In the genomic region with DNA sequence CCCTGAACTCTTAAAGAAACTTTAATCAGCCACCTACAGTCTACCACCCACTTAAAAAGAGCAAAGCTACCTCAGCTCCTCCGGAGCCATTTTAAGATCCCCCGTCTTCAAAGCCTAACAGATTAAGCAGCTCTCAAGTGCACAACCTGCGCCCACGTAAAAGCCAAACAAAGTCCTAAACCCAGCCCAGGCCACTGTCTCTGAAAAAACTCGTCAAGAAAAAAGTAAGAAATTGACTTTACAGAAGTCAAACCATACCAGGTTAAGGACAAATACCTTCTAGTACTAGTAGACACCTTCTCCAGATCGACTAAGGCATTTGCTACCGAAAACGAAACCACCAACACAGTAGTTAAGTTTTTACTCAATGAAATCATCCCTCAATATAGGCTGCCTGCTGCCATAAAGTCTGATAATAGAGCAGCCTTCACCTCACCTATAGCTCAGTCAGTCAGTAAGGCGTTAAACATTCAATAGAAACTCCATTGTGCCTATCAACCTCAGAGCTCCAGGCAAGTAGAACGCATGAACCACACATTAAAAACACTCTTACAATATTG, we compare ENCODE assay signal across 8 cellular contexts.
DNase-seq lines count a peak whose midpoint lies in the region; FAIRE-seq and TF ChIP-seq lines count a peak whose summit lies in the region.
"Not testable (repeated sequence)": the region's sequence is repeated elsewhere in the genome, so short reads cannot be mapped to it uniquely, and the experiment has no call there.

No MANE protein-coding gene starts in this region.

- TF ChIP-seq CTCF in kidney epithelial cell (IDR thresholded peaks at IDR 0.05; ENCODE audit: insufficient read depth, low read length, poor library complexity, severe bottlenecking); neural crest cell (conservative IDR thresholded peaks at IDR 0.05); vagina (IDR thresholded peaks at IDR 0.05): not testable (repeated sequence)

- H3K27ac Mint-ChIP-seq in activated CD4-positive, alpha-beta T cell treated with anti-CD3 and anti-CD28 coated beads, Interleukin-2, amount 10 ng/mL, durations not matched to agents 24 days and 14 days = peak overlapping the region; percentile 100
- H3K27ac Mint-ChIP-seq in activated T-helper 2 cell treated with anti-CD3 and anti-CD28 coated beads, Interferon-gamma antibody, Interleukin-2, Interleukin-4, amounts not matched to agents 10 μg/mL and 5 μg/mL and 100 μg/mL, durations not matched to agents 14 hours and 24 hours and 36 hours = peak overlapping the region; percentile 97
- peak overlapping the region; percentile 81 for H3K27ac Mint-ChIP-seq in neural crest cell (ENCODE audit: unreplicated experiment)

- intact Hi-C loops in activated CD4-positive, alpha-beta T cell treated with anti-CD3 and anti-CD28 coated beads, Interleukin-2, amount 10 ng/mL, durations not matched to agents 24 days and 14 days (cut with micrococcal nuclease) = loop anchor here (5.0 to 10.0 kb wide), 2 partner anchors 490 to 853 kb away; a partner anchor contains a TSS
- intact Hi-C loops in activated T-helper 2 cell treated with anti-CD3 and anti-CD28 coated beads, Interferon-gamma antibody, Interleukin-2, Interleukin-4, amounts not matched to agents 10 μg/mL and 5 μg/mL and 100 μg/mL, durations not matched to agents 14 hours and 24 hours and 36 hours (cut with micrococcal nuclease) = loop anchor here (5.0 to 10.0 kb wide), 2 partner anchors 578 to 1130 kb away; no protein-coding TSS in a partner anchor
- intact Hi-C loops in vagina (cut with DNase I) = not testable (repeated sequence)

- H3K36me3 Mint-ChIP-seq in activated CD4-positive, alpha-beta T cell treated with anti-CD3 and anti-CD28 coated beads, Interleukin-2, amount 10 ng/mL, durations not matched to agents 24 days and 14 days (ENCODE audit: low read depth); activated T-helper 2 cell treated with anti-CD3 and anti-CD28 coated beads, Interferon-gamma antibody, Interleukin-2, Interleukin-4, amounts not matched to agents 10 μg/mL and 5 μg/mL and 100 μg/mL, durations not matched to agents 14 hours and 24 hours and 36 hours (ENCODE audit: low read depth); neural crest cell (ENCODE audit: low read depth): not testable (repeated sequence)

- H3K27me3 ChIP-seq in HUES6 (ENCODE audit: control insufficient read depth, insufficient read depth, low read length); kidney epithelial cell (ENCODE audit: control insufficient read depth, insufficient read depth, low read length); vagina: not testable (repeated sequence)

- peak overlapping the region; percentile 93 for H3K4me3 Mint-ChIP-seq in activated CD4-positive, alpha-beta T cell treated with anti-CD3 and anti-CD28 coated beads, Interleukin-2, amount 10 ng/mL, durations not matched to agents 24 days and 14 days
- H3K4me3 Mint-ChIP-seq in activated T-helper 2 cell treated with anti-CD3 and anti-CD28 coated beads, Interferon-gamma antibody, Interleukin-2, Interleukin-4, amounts not matched to agents 10 μg/mL and 5 μg/mL and 100 μg/mL, durations not matched to agents 14 hours and 24 hours and 36 hours (ENCODE audit: low read depth) = peak overlapping the region; percentile 81
- H3K4me3 Mint-ChIP-seq in neural crest cell = peak overlapping the region; percentile 73

- TF ChIP-seq POLR2A in vagina (IDR thresholded peaks at IDR 0.05) = not testable (repeated sequence)

- H3K9me3 ChIP-seq in HUES6 (ENCODE audit: control insufficient read depth, insufficient read depth, low read depth, low read length); vagina: not testable (repeated sequence)

- H3K4me1 ChIP-seq in HUES6 (ENCODE audit: control insufficient read depth, insufficient read depth, low read length) = peaks cover 57% of the 10 kb centered on the region
- H3K4me1 ChIP-seq in vagina = not testable (repeated sequence)

- not testable (repeated sequence) for H3K27me3 Mint-ChIP-seq in activated CD4-positive, alpha-beta T cell treated with anti-CD3 and anti-CD28 coated beads, Interleukin-2, amount 10 ng/mL, durations not matched to agents 24 days and 14 days; activated T-helper 2 cell treated with anti-CD3 and anti-CD28 coated beads, Interferon-gamma antibody, Interleukin-2, Interleukin-4, amounts not matched to agents 10 μg/mL and 5 μg/mL and 100 μg/mL, durations not matched to agents 14 hours and 24 hours and 36 hours (ENCODE audit: low read depth); neural crest cell (ENCODE audit: low read depth)

- not testable (repeated sequence) for H3K36me3 ChIP-seq in HUES6 (ENCODE audit: control insufficient read depth, insufficient read depth, low read length); kidney epithelial cell (ENCODE audit: control insufficient read depth, insufficient read depth, low read length); vagina

- peak overlapping the region; percentile 81; the same call in 1 of the 2 replicates for H3K27ac ChIP-seq in HUES6 (ENCODE audit: low read depth, low read length)
- not testable (repeated sequence) for H3K27ac ChIP-seq in vagina

- DNase-seq in activated CD4-positive, alpha-beta T cell treated with anti-CD3 and anti-CD28 coated beads, Interleukin-2, amount 10 ng/mL, durations not matched to agents 24 days and 14 days = peak; percentile 75
- DNase-seq in activated T-helper 2 cell treated with anti-CD3 and anti-CD28 coated beads, Interferon-gamma antibody, Interleukin-2, Interleukin-4, amounts not matched to agents 10 μg/mL and 5 μg/mL and 100 μg/mL, durations not matched to agents 14 hours and 24 hours and 36 hours (ENCODE audit: low spot score); kidney epithelial cell (ENCODE audit: low read depth); neural crest cell (ENCODE audit: low read depth, low spot score); vagina (ENCODE audit: extremely low spot score in 2 of 2): not testable (repeated sequence)
- peak; percentile 18 for DNase-seq in stimulated activated CD4-positive, alpha-beta T cell treated with anti-CD3 and anti-CD28 coated beads, Interleukin-4, amount 100 ng/mL, for 24 hours

- H3K9me3 Mint-ChIP-seq in activated CD4-positive, alpha-beta T cell treated with anti-CD3 and anti-CD28 coated beads, Interleukin-2, amount 10 ng/mL, durations not matched to agents 24 days and 14 days; activated T-helper 2 cell treated with anti-CD3 and anti-CD28 coated beads, Interferon-gamma antibody, Interleukin-2, Interleukin-4, amounts not matched to agents 10 μg/mL and 5 μg/mL and 100 μg/mL, durations not matched to agents 14 hours and 24 hours and 36 hours; neural crest cell: not testable (repeated sequence)

- peak; percentile 51 for FAIRE-seq in colon (lab: Jason Lieb, UNC)

- H3K4me3 ChIP-seq in HUES6 (ENCODE audit: low read depth, low read length) = not testable (repeated sequence)
- H3K4me3 ChIP-seq in kidney epithelial cell (ENCODE audit: low read depth, low read length) (peak overlapping the region; percentile 14), vagina (peak overlapping the region; percentile 31 to 33)

- H3K4me1 Mint-ChIP-seq in activated CD4-positive, alpha-beta T cell treated with anti-CD3 and anti-CD28 coated beads, Interleukin-2, amount 10 ng/mL, durations not matched to agents 24 days and 14 days = peaks cover 45% of the 10 kb centered on the region
- H3K4me1 Mint-ChIP-seq in activated T-helper 2 cell treated with anti-CD3 and anti-CD28 coated beads, Interferon-gamma antibody, Interleukin-2, Interleukin-4, amounts not matched to agents 10 μg/mL and 5 μg/mL and 100 μg/mL, durations not matched to agents 14 hours and 24 hours and 36 hours (ENCODE audit: low read depth) = peaks cover 53% of the 10 kb centered on the region
- peaks cover 48% of the 10 kb centered on the region for H3K4me1 Mint-ChIP-seq in neural crest cell

- peak overlapping the region; percentile 80 for H3K9ac ChIP-seq in HUES6 (ENCODE audit: low read length)
